ENCODE assay signal across 24 cellular contexts in the genomic region with DNA sequence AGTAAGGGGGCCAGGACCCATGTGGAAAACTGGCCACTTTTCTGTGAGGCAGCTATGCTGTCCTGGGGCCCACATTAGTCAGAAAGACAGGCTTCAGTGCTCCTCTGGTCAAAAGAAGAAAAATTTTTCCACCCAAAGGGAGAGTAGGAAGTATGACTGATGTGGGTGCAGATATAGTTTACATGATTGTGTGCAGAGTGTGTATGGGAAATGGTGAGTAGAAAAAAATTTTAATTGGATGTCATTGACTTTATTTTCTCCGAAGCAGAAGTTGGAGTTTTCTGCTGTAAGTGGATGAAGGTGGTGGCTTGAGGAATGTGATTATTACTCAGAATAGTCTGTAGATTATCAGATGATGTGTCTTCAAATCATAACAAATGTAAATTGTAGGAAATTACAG.
"Had no signal": no experiment of that assay in that cellular context is flagged by ENCODE, and none has a peak within 500 bp of the region (broad histone marks: within the 10 kb centered on the region; RNA-seq: fewer than 3 reads in every experiment).

No MANE protein-coding gene starts in this region.

- H3K27me3 Mint-ChIP-seq: dendritic cell treated with granulocyte-macrophage colony-stimulating factor and Interleukin-4, amounts not matched to agents 40 ng/mL and 50 ng/mL, for 4 days; type B pancreatic cell had no signal

- H3K27ac ChIP-seq: colonic mucosa, esophagus squamous epithelium, lower lobe of right lung, prostate gland, right atrium auricular region, testis, tibial artery had no signal

- H3K4me1 ChIP-seq: colonic mucosa, esophagus squamous epithelium, lower lobe of right lung, prostate gland, right atrium auricular region, testis, tibial artery had no signal

- ATAC-seq: left ventricle myocardium superior; naive thymus-derived CD8-positive, alpha-beta T cell; sciatic nerve; stimulated activated effector memory CD8-positive, alpha-beta T cell treated with anti-CD3 and anti-CD28 coated beads, Interleukin-12 subunit alpha, Interleukin-12 subunit beta, amount 100 ng/mL, for 72 hours had no signal

- H3K4me3 ChIP-seq: colonic mucosa, esophagus squamous epithelium, lower lobe of right lung, prostate gland, right atrium auricular region, testis, tibial artery had no signal

- H3K4me3 Mint-ChIP-seq: dendritic cell treated with granulocyte-macrophage colony-stimulating factor and Interleukin-4, amounts not matched to agents 40 ng/mL and 50 ng/mL, for 4 days; immature natural killer cell; naive thymus-derived CD8-positive, alpha-beta T cell; nephron progenitor cell; stimulated activated effector memory CD8-positive, alpha-beta T cell treated with anti-CD3 and anti-CD28 coated beads, Interleukin-12 subunit alpha, Interleukin-12 subunit beta, amount 100 ng/mL, for 72 hours; type B pancreatic cell had no signal

- H3K36me3 ChIP-seq: colonic mucosa, esophagus squamous epithelium, lower lobe of right lung, prostate gland, right atrium auricular region, tibial artery had no signal

- H3K9me3 Mint-ChIP-seq: dendritic cell treated with granulocyte-macrophage colony-stimulating factor and Interleukin-4, amounts not matched to agents 40 ng/mL and 50 ng/mL, for 4 days; nephron progenitor cell had no signal

- H3K27ac Mint-ChIP-seq: dendritic cell treated with granulocyte-macrophage colony-stimulating factor and Interleukin-4, amounts not matched to agents 40 ng/mL and 50 ng/mL, for 4 days; immature natural killer cell; naive thymus-derived CD8-positive, alpha-beta T cell; nephron progenitor cell; stimulated activated effector memory CD8-positive, alpha-beta T cell treated with anti-CD3 and anti-CD28 coated beads, Interleukin-12 subunit alpha, Interleukin-12 subunit beta, amount 100 ng/mL, for 72 hours; type B pancreatic cell had no signal

- H3K4me1 Mint-ChIP-seq: immature natural killer cell; naive thymus-derived CD8-positive, alpha-beta T cell; nephron progenitor cell; stimulated activated effector memory CD8-positive, alpha-beta T cell treated with anti-CD3 and anti-CD28 coated beads, Interleukin-12 subunit alpha, Interleukin-12 subunit beta, amount 100 ng/mL, for 72 hours had no signal

- H3K9me3 ChIP-seq: colonic mucosa, esophagus squamous epithelium, lower lobe of right lung, prostate gland, right atrium auricular region, testis, tibial artery had no signal

- H3K36me3 Mint-ChIP-seq: immature natural killer cell; naive thymus-derived CD8-positive, alpha-beta T cell; stimulated activated effector memory CD8-positive, alpha-beta T cell treated with anti-CD3 and anti-CD28 coated beads, Interleukin-12 subunit alpha, Interleukin-12 subunit beta, amount 100 ng/mL, for 72 hours; type B pancreatic cell had no signal

- H3K27me3 ChIP-seq: colonic mucosa, esophagus squamous epithelium, right atrium auricular region, testis, tibial artery had no signal

- DNase-seq: colonic mucosa; effector CD8-positive, alpha-beta T cell; esophagus squamous epithelium; hypothalamus; immature natural killer cell; islet precursor cell; kidney glomerular epithelial cell; left ventricle myocardium superior; lower lobe of right lung; naive thymus-derived CD8-positive, alpha-beta T cell; nephron progenitor cell; nucleus accumbens; stimulated activated CD4-positive, alpha-beta T cell treated with anti-CD3 and anti-CD28 coated beads, Interleukin-2, amount 100 ng/mL, for 24 hours; stimulated activated CD4-positive, alpha-beta T cell treated with anti-CD3 and anti-CD28 coated beads, Interleukin-4, amount 100 ng/mL, for 24 hours; stimulated activated naive CD4-positive, alpha-beta T cell treated with Interleukin-2 at 50 U/mL for 16 hours; substantia nigra; testis; tibial artery had no signal
